20 cellular contexts compared by ENCODE assay signal in genomic region chr12:92259291-92259690, GRCh38.
"Had no signal": no experiment of that assay in that cellular context is flagged by ENCODE, and none has a peak within 500 bp of the region (broad histone marks: within the 10 kb centered on the region; RNA-seq: fewer than 3 reads in every experiment).

No MANE protein-coding gene starts in this region.

- H3K27me3 ChIP-seq: gastrocnemius medialis, heart right ventricle, suprapubic skin had no signal

- H3K4me3 ChIP-seq: gastrocnemius medialis, heart right ventricle, lower lobe of right lung, prostate gland, skin epidermis, suprapubic skin had no signal

- ATAC-seq: gastrocnemius medialis, heart right ventricle, left colon, lower lobe of right lung, right cardiac atrium had no signal

- H3K9me3 ChIP-seq: gastrocnemius medialis, lower lobe of right lung, prostate gland, suprapubic skin had no signal

- H3K4me1 ChIP-seq: gastrocnemius medialis, lower lobe of right lung, prostate gland, suprapubic skin had no signal

- FAIRE-seq: TTC549 had no signal

- H3K27ac Mint-ChIP-seq: activated naive CD8-positive, alpha-beta T cell treated with anti-CD3 and anti-CD28 coated beads, Interleukin-2, amount 10 ng/mL, durations not matched to agents 7 days and 5 days; dendritic cell treated with granulocyte-macrophage colony-stimulating factor and Interleukin-4, amounts not matched to agents 40 ng/mL and 50 ng/mL, for 4 days; stimulated activated naive CD8-positive, alpha-beta T cell treated with anti-CD3 and anti-CD28 coated beads, Interleukin-15, Interleukin-2, amounts not matched to agents 100 ng/mL and 50 ng/mL, for 24 hours had no signal

- H3K4me3 Mint-ChIP-seq: activated naive CD8-positive, alpha-beta T cell treated with anti-CD3 and anti-CD28 coated beads, Interleukin-2, amount 10 ng/mL, durations not matched to agents 7 days and 5 days; dendritic cell treated with granulocyte-macrophage colony-stimulating factor and Interleukin-4, amounts not matched to agents 40 ng/mL and 50 ng/mL, for 4 days; stimulated activated naive CD8-positive, alpha-beta T cell treated with anti-CD3 and anti-CD28 coated beads, Interleukin-15, Interleukin-2, amounts not matched to agents 100 ng/mL and 50 ng/mL, for 24 hours had no signal

- H3K27ac ChIP-seq: epithelial cell of prostate, gastrocnemius medialis, heart right ventricle, lower lobe of right lung, prostate gland, skin epidermis, suprapubic skin had no signal

- H3K27me3 Mint-ChIP-seq: activated naive CD8-positive, alpha-beta T cell treated with anti-CD3 and anti-CD28 coated beads, Interleukin-2, amount 10 ng/mL, durations not matched to agents 7 days and 5 days; dendritic cell treated with granulocyte-macrophage colony-stimulating factor and Interleukin-4, amounts not matched to agents 40 ng/mL and 50 ng/mL, for 4 days; stimulated activated naive CD8-positive, alpha-beta T cell treated with anti-CD3 and anti-CD28 coated beads, Interleukin-15, Interleukin-2, amounts not matched to agents 100 ng/mL and 50 ng/mL, for 24 hours had no signal

- DNase-seq: activated CD4-positive, CD25-positive, alpha-beta regulatory T cell; activated CD8-positive, alpha-beta memory T cell treated with anti-CD3 and anti-CD28 coated beads, Interleukin-2, amount 50 U/mL, for 48 hours; activated effector memory CD4-positive, alpha-beta T cell treated with Interleukin-2 at 50 U/mL for 16 hours; activated naive CD8-positive, alpha-beta T cell treated with anti-CD3 and anti-CD28 coated beads, Interleukin-2, amount 10 ng/mL, durations not matched to agents 7 days and 5 days; anterior cingulate cortex; cerebellar nuclear complex; effector memory CD4-positive, alpha-beta T cell; gastrocnemius medialis; heart right ventricle; left colon; lower lobe of right lung; right cardiac atrium; trophoblast cell had no signal
